24 cellular contexts compared by ENCODE assay signal in genomic region chr6:170385506-170385905, GRCh38.
"Had no signal": no experiment of that assay in that cellular context is flagged by ENCODE, and none has a peak within 500 bp of the region (broad histone marks: within the 10 kb centered on the region; RNA-seq: fewer than 3 reads in every experiment).

No MANE protein-coding gene starts in this region.

- H3K27ac ChIP-seq: epithelial cell of prostate, gastrocnemius medialis, hepatocyte, left lung, lower lobe of right lung, neutrophil, parathyroid adenoma, sigmoid colon, thoracic aorta, tibial nerve, upper lobe of left lung had no signal

- ATAC-seq: esophagus mucosa; gastrocnemius medialis; left lung; lower lobe of right lung; natural killer cell treated with Interleukin-12 subunit alpha and Interleukin-12 subunit beta and Interleukin-15 and Interleukin-18, amount 100 ng/mL, for 72 hours; stimulated activated memory B cell treated with anti-CD40 and anti-IgM and Interleukin-4, amounts not matched to agents 10 μg/mL and 1 μg/mL and 100 μg/mL, for 72 hours had no signal

- H3K4me3 Mint-ChIP-seq: natural killer cell treated with Interleukin-12 subunit alpha and Interleukin-12 subunit beta and Interleukin-15 and Interleukin-18, amount 100 ng/mL, for 72 hours; neural crest cell; stimulated activated memory B cell treated with anti-CD40 and anti-IgM and Interleukin-4, amounts not matched to agents 10 μg/mL and 1 μg/mL and 100 μg/mL, for 72 hours; stimulated activated naive CD8-positive, alpha-beta T cell treated with anti-CD3 and anti-CD28 coated beads, Interleukin-15, Interleukin-2, amounts not matched to agents 100 ng/mL and 50 ng/mL, for 24 hours had no signal

- H3K4me3 ChIP-seq: gastrocnemius medialis, hepatocyte, left lung, lower lobe of right lung, sigmoid colon, thoracic aorta, tibial nerve, upper lobe of left lung had no signal

- H3K4me1 Mint-ChIP-seq: stimulated activated memory B cell treated with anti-CD40 and anti-IgM and Interleukin-4, amounts not matched to agents 10 μg/mL and 1 μg/mL and 100 μg/mL, for 72 hours had no signal

- H3K27me3 Mint-ChIP-seq: natural killer cell treated with Interleukin-12 subunit alpha and Interleukin-12 subunit beta and Interleukin-15 and Interleukin-18, amount 100 ng/mL, for 72 hours; progenitor cell of endocrine pancreas; stimulated activated memory B cell treated with anti-CD40 and anti-IgM and Interleukin-4, amounts not matched to agents 10 μg/mL and 1 μg/mL and 100 μg/mL, for 72 hours; stimulated activated naive CD8-positive, alpha-beta T cell treated with anti-CD3 and anti-CD28 coated beads, Interleukin-15, Interleukin-2, amounts not matched to agents 100 ng/mL and 50 ng/mL, for 24 hours had no signal

- H3K27ac Mint-ChIP-seq: progenitor cell of endocrine pancreas; stimulated activated memory B cell treated with anti-CD40 and anti-IgM and Interleukin-4, amounts not matched to agents 10 μg/mL and 1 μg/mL and 100 μg/mL, for 72 hours; stimulated activated naive CD8-positive, alpha-beta T cell treated with anti-CD3 and anti-CD28 coated beads, Interleukin-15, Interleukin-2, amounts not matched to agents 100 ng/mL and 50 ng/mL, for 24 hours had no signal

- H3K4me1 ChIP-seq: left lung, lower lobe of right lung, parathyroid adenoma, tibial nerve had no signal

- DNase-seq: cerebellar nuclear complex; cortex of kidney; foreskin fibroblast; gastrocnemius medialis; head of caudate nucleus; kidney; left lung; lower lobe of right lung; sigmoid colon; stimulated activated CD4-positive, alpha-beta T cell treated with anti-CD3 and anti-CD28 coated beads, Interleukin-2, amount 100 ng/mL, for 24 hours; stimulated activated CD4-positive, alpha-beta T cell treated with anti-CD3 and anti-CD28 coated beads, Interleukin-4, amount 100 ng/mL, for 24 hours; upper lobe of left lung had no signal

- H3K9me3 ChIP-seq: gastrocnemius medialis, left lung, lower lobe of right lung, neutrophil, sigmoid colon, thoracic aorta, tibial nerve, upper lobe of left lung had no signal

- H3K9me3 Mint-ChIP-seq: natural killer cell treated with Interleukin-12 subunit alpha and Interleukin-12 subunit beta and Interleukin-15 and Interleukin-18, amount 100 ng/mL, for 72 hours; neural crest cell; stimulated activated memory B cell treated with anti-CD40 and anti-IgM and Interleukin-4, amounts not matched to agents 10 μg/mL and 1 μg/mL and 100 μg/mL, for 72 hours; stimulated activated naive CD8-positive, alpha-beta T cell treated with anti-CD3 and anti-CD28 coated beads, Interleukin-15, Interleukin-2, amounts not matched to agents 100 ng/mL and 50 ng/mL, for 24 hours had no signal

- H3K27me3 ChIP-seq: gastrocnemius medialis, hepatocyte, left lung, neutrophil, sigmoid colon, tibial nerve, upper lobe of left lung had no signal

- H3K36me3 Mint-ChIP-seq: natural killer cell treated with Interleukin-12 subunit alpha and Interleukin-12 subunit beta and Interleukin-15 and Interleukin-18, amount 100 ng/mL, for 72 hours had no signal
